ENCODE assay signal across 1 cellular context in the genomic region with DNA sequence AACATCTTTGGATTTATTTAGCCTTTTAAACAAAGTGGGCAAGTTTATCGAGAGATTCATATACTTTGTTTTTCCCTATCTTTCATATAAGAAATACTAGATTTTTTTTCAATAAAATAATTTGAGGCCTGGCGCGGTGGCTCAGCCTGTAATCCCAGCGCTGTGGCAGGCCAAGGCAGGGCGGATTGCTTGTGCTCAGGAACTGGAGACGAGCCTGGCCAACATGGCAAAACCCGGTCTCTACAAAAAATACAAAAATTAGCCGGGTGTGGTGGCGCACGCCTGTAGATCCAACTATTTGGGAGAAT.
TF ChIP-seq lines count a peak whose summit lies in the region.

No MANE protein-coding gene starts in this region.

TF ChIP-seq in HepG2, 621 proteins besides CTCF, POLR2A, EP300 and RAD21 (continued from another document):
- TF ChIP-seq BRCA1 (CRISPR knock-in tag; IDR thresholded peaks at IDR 0.05) (no peak), ZNF468 (CRISPR knock-in tag; IDR thresholded peaks at IDR 0.05) (no peak), MED13 (CRISPR knock-in tag; IDR thresholded peaks at IDR 0.05) (no peak), ATF1 (CRISPR knock-in tag; IDR thresholded peaks at IDR 0.05) (no peak), ZNF10 (CRISPR knock-in tag; IDR thresholded peaks at IDR 0.05; ENCODE audit: borderline replicate concordance, low read depth) (no peak), ZNF260 (CRISPR knock-in tag; IDR thresholded peaks at IDR 0.05; ENCODE audit: borderline replicate concordance, low read depth) (no peak), NRL (CRISPR knock-in tag; IDR thresholded peaks at IDR 0.05; ENCODE audit: borderline replicate concordance) (no peak), ZNF563 (CRISPR knock-in tag; IDR thresholded peaks at IDR 0.05) (peak; percentile 39; the same call in 1 of the 2 replicates), REL (CRISPR knock-in tag; conservative IDR thresholded peaks at IDR 0.05) (no peak), ZFP36L2 (CRISPR knock-in tag; IDR thresholded peaks at IDR 0.05) (no peak), ZSCAN9 (CRISPR knock-in tag; IDR thresholded peaks at IDR 0.05; ENCODE audit: borderline replicate concordance) (no peak), ZNF326 (CRISPR knock-in tag; IDR thresholded peaks at IDR 0.05; ENCODE audit: borderline replicate concordance) (no peak), ZNF496 (CRISPR knock-in tag; IDR thresholded peaks at IDR 0.05; ENCODE audit: insufficient replicate concordance) (no peak), ZMYM2 (CRISPR knock-in tag; IDR thresholded peaks at IDR 0.05) (0 out of 2 replicates have a peak, but pooled peaks have one; percentile 55), SSRP1 (CRISPR knock-in tag; IDR thresholded peaks at IDR 0.05) (no peak), TOPORS (CRISPR knock-in tag; IDR thresholded peaks at IDR 0.05) (no peak), ZNF460 (CRISPR knock-in tag; IDR thresholded peaks at IDR 0.05; ENCODE audit: borderline replicate concordance) (peak; percentile 95; the same call in 1 of the 2 replicates), RARA (CRISPR knock-in tag; IDR thresholded peaks at IDR 0.05) (no peak), ZSCAN31 (CRISPR knock-in tag; IDR thresholded peaks at IDR 0.05; ENCODE audit: low read depth) (no peak), ZFY (CRISPR knock-in tag; IDR thresholded peaks at IDR 0.05) (peak; percentile 39; the same call in 1 of the 2 replicates), MYC (CRISPR knock-in tag; IDR thresholded peaks at IDR 0.05; ENCODE audit: borderline replicate concordance) (no peak)
- TF ChIP-seq, protein P1, sequence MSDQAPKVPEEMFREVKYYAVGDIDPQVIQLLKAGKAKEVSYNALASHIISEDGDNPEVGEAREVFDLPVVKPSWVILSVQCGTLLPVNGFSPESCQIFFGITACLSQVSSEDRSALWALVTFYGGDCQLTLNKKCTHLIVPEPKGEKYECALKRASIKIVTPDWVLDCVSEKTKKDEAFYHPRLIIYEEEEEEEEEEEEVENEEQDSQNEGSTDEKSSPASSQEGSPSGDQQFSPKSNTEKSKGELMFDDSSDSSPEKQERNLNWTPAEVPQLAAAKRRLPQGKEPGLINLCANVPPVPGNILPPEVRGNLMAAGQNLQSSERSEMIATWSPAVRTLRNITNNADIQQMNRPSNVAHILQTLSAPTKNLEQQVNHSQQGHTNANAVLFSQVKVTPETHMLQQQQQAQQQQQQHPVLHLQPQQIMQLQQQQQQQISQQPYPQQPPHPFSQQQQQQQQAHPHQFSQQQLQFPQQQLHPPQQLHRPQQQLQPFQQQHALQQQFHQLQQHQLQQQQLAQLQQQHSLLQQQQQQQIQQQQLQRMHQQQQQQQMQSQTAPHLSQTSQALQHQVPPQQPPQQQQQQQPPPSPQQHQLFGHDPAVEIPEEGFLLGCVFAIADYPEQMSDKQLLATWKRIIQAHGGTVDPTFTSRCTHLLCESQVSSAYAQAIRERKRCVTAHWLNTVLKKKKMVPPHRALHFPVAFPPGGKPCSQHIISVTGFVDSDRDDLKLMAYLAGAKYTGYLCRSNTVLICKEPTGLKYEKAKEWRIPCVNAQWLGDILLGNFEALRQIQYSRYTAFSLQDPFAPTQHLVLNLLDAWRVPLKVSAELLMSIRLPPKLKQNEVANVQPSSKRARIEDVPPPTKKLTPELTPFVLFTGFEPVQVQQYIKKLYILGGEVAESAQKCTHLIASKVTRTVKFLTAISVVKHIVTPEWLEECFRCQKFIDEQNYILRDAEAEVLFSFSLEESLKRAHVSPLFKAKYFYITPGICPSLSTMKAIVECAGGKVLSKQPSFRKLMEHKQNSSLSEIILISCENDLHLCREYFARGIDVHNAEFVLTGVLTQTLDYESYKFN (CRISPR knock-in tag; conservative IDR thresholded peaks at IDR 0.05), result no peak
- TF ChIP-seq, protein P2, sequence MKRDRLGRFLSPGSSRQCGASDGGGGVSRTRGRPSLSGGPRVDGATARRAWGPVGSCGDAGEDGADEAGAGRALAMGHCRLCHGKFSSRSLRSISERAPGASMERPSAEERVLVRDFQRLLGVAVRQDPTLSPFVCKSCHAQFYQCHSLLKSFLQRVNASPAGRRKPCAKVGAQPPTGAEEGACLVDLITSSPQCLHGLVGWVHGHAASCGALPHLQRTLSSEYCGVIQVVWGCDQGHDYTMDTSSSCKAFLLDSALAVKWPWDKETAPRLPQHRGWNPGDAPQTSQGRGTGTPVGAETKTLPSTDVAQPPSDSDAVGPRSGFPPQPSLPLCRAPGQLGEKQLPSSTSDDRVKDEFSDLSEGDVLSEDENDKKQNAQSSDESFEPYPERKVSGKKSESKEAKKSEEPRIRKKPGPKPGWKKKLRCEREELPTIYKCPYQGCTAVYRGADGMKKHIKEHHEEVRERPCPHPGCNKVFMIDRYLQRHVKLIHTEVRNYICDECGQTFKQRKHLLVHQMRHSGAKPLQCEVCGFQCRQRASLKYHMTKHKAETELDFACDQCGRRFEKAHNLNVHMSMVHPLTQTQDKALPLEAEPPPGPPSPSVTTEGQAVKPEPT (CRISPR knock-in tag; IDR thresholded peaks at IDR 0.05; ENCODE audit: low read depth), result no peak
- TF ChIP-seq, protein P3, sequence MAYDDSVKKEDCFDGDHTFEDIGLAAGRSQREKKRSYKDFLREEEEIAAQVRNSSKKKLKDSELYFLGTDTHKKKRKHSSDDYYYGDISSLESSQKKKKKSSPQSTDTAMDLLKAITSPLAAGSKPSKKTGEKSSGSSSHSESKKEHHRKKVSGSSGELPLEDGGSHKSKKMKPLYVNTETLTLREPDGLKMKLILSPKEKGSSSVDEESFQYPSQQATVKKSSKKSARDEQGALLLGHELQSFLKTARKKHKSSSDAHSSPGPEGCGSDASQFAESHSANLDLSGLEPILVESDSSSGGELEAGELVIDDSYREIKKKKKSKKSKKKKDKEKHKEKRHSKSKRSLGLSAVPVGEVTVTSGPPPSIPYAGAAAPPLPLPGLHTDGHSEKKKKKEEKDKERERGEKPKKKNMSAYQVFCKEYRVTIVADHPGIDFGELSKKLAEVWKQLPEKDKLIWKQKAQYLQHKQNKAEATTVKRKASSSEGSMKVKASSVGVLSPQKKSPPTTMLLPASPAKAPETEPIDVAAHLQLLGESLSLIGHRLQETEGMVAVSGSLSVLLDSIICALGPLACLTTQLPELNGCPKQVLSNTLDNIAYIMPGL (CRISPR knock-in tag; IDR thresholded peaks at IDR 0.05; ENCODE audit: borderline replicate concordance in 1 of 2, low read depth in 1 of 2), result no peak
- TF ChIP-seq, protein P4, sequence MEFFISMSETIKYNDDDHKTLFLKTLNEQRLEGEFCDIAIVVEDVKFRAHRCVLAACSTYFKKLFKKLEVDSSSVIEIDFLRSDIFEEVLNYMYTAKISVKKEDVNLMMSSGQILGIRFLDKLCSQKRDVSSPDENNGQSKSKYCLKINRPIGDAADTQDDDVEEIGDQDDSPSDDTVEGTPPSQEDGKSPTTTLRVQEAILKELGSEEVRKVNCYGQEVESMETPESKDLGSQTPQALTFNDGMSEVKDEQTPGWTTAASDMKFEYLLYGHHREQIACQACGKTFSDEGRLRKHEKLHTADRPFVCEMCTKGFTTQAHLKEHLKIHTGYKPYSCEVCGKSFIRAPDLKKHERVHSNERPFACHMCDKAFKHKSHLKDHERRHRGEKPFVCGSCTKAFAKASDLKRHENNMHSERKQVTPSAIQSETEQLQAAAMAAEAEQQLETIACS (CRISPR knock-in tag; IDR thresholded peaks at IDR 0.05), result no peak
- TF ChIP-seq, protein P5, sequence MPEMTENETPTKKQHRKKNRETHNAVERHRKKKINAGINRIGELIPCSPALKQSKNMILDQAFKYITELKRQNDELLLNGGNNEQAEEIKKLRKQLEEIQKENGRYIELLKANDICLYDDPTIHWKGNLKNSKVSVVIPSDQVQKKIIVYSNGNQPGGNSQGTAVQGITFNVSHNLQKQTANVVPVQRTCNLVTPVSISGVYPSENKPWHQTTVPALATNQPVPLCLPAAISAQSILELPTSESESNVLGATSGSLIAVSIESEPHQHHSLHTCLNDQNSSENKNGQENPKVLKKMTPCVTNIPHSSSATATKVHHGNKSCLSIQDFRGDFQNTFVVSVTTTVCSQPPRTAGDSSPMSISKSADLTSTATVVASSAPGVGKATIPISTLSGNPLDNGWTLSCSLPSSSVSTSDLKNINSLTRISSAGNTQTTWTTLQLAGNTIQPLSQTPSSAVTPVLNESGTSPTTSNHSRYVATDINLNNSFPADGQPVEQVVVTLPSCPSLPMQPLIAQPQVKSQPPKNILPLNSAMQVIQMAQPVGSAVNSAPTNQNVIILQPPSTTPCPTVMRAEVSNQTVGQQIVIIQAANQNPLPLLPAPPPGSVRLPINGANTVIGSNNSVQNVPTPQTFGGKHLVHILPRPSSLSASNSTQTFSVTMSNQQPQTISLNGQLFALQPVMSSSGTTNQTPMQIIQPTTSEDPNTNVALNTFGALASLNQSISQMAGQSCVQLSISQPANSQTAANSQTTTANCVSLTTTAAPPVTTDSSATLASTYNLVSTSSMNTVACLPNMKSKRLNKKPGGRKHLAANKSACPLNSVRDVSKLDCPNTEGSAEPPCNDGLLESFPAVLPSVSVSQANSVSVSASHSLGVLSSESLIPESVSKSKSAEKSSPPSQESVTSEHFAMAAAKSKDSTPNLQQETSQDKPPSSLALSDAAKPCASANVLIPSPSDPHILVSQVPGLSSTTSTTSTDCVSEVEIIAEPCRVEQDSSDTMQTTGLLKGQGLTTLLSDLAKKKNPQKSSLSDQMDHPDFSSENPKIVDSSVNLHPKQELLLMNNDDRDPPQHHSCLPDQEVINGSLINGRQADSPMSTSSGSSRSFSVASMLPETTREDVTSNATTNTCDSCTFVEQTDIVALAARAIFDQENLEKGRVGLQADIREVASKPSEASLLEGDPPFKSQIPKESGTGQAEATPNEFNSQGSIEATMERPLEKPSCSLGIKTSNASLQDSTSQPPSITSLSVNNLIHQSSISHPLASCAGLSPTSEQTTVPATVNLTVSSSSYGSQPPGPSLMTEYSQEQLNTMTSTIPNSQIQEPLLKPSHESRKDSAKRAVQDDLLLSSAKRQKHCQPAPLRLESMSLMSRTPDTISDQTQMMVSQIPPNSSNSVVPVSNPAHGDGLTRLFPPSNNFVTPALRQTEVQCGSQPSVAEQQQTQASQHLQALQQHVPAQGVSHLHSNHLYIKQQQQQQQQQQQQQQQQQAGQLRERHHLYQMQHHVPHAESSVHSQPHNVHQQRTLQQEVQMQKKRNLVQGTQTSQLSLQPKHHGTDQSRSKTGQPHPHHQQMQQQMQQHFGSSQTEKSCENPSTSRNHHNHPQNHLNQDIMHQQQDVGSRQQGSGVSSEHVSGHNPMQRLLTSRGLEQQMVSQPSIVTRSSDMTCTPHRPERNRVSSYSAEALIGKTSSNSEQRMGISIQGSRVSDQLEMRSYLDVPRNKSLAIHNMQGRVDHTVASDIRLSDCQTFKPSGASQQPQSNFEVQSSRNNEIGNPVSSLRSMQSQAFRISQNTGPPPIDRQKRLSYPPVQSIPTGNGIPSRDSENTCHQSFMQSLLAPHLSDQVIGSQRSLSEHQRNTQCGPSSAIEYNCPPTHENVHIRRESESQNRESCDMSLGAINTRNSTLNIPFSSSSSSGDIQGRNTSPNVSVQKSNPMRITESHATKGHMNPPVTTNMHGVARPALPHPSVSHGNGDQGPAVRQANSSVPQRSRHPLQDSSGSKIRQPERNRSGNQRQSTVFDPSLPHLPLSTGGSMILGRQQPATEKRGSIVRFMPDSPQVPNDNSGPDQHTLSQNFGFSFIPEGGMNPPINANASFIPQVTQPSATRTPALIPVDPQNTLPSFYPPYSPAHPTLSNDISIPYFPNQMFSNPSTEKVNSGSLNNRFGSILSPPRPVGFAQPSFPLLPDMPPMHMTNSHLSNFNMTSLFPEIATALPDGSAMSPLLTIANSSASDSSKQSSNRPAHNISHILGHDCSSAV (CRISPR knock-in tag; IDR thresholded peaks at IDR 0.05; ENCODE audit: borderline replicate concordance), result no peak
- TF ChIP-seq, protein P6, sequence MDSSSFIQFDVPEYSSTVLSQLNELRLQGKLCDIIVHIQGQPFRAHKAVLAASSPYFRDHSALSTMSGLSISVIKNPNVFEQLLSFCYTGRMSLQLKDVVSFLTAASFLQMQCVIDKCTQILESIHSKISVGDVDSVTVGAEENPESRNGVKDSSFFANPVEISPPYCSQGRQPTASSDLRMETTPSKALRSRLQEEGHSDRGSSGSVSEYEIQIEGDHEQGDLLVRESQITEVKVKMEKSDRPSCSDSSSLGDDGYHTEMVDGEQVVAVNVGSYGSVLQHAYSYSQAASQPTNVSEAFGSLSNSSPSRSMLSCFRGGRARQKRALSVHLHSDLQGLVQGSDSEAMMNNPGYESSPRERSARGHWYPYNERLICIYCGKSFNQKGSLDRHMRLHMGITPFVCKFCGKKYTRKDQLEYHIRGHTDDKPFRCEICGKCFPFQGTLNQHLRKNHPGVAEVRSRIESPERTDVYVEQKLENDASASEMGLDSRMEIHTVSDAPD (CRISPR knock-in tag; IDR thresholded peaks at IDR 0.05), result no peak
TF ChIP-seq in HepG2: peak in this region for 5.
